ENCODE assay signal across 11 cellular contexts in genomic region chr2:71784734-71785549, GRCh38.
DNase-seq lines count a peak whose midpoint lies in the region; ATAC-seq and TF ChIP-seq lines count a peak whose summit lies in the region.
"Had no signal": no experiment of that assay in that cellular context is flagged by ENCODE, and none has a peak within 500 bp of the region (broad histone marks: within the 10 kb centered on the region; RNA-seq: fewer than 3 reads in every experiment).

No MANE protein-coding gene starts in this region.

- 81 to 90% methylated on average over 2 to 9 of the region's 9 CpGs for WGBS in endodermal cell (ENCODE audit: insufficient coverage in 1 of 2, insufficient read length in 1 of 2), 2 experiments
- WGBS in psoas muscle, 3 donors = 58 to 67% (median 59%) methylated on average over 9 of the region's 9 CpGs
- WGBS in right cardiac atrium = 90% methylated on average over 9 of the region's 9 CpGs

- intact Hi-C loops in PC-3 (cut with micrococcal nuclease) (loop anchor here (10.0 kb wide), 1 partner anchor 210 kb away; no protein-coding TSS in a partner anchor), psoas muscle (cut with DNase I) (loop anchor here in 1 of 2 donors (5.0 kb wide), 2 partner anchors 92 to 93 kb away; no protein-coding TSS in a partner anchor), right cardiac atrium (cut with DNase I) (no loop called here)
- intact Hi-C loops in activated T-helper 1 cell treated with anti-CD3 and anti-CD28 coated beads, Interleukin-12 subunit alpha, Interleukin-12 subunit beta, Interleukin-2, Interleukin-4 antibody, amounts not matched to agents 30 ng/mL and 10 ng/mL and 1 ng/mL, durations not matched to agents 14 hours and 24 hours and 36 hours (cut with micrococcal nuclease) = no loop called here

- peak; percentile 84 for ATAC-seq in PC-3
- peak; percentile 89 to 95 (median 91) for ATAC-seq in psoas muscle
- no peak for ATAC-seq in right cardiac atrium
- ATAC-seq: activated T-cell treated with anti-CD3 and anti-CD28 coated beads, Interleukin-2, amount 50 U/mL, for 4 hours had no signal

- no TSS peak for BruUV-seq in PC-3 (replicated peaks; lab: Mats Ljungman, UMichigan)

- H3K9me2 ChIP-seq in PC-3 (replicated peaks; ENCODE audit: low read length) = no peaks in the 10 kb centered on the region

- H3K4me3 ChIP-seq in PC-3 (ENCODE audit: low read length) (peak overlapping the region; percentile 18; the same call in 1 of the 2 replicates), endodermal cell (ENCODE audit: low read length) (no peak overlapping the region), psoas muscle (no peak overlapping the region), right cardiac atrium (ENCODE audit: low read length) (no peak overlapping the region)

- H3K9me3 Mint-ChIP-seq in endodermal cell = no peaks in the 10 kb centered on the region
- no peaks in the 10 kb centered on the region for H3K9me3 Mint-ChIP-seq in activated T-helper 1 cell treated with anti-CD3 and anti-CD28 coated beads, Interleukin-12 subunit alpha, Interleukin-12 subunit beta, Interleukin-2, Interleukin-4 antibody, amounts not matched to agents 30 ng/mL and 10 ng/mL and 1 ng/mL, durations not matched to agents 14 hours and 24 hours and 36 hours
- H3K9me3 Mint-ChIP-seq: activated T-cell treated with anti-CD3 and anti-CD28 coated beads, Interleukin-2, amount 50 U/mL, for 4 hours; T-helper 2 cell treated with Interferon-gamma antibody and Interleukin-4, amounts not matched to agents 5 μg/mL and 100 μg/mL, for 36 hours had no signal

- H3K27me3 Mint-ChIP-seq in endodermal cell (ENCODE audit: insufficient read depth) = no peaks in the 10 kb centered on the region
- H3K27me3 Mint-ChIP-seq in activated T-helper 1 cell treated with anti-CD3 and anti-CD28 coated beads, Interleukin-12 subunit alpha, Interleukin-12 subunit beta, Interleukin-2, Interleukin-4 antibody, amounts not matched to agents 30 ng/mL and 10 ng/mL and 1 ng/mL, durations not matched to agents 14 hours and 24 hours and 36 hours (ENCODE audit: insufficient read depth) = peaks cover 3% of the 10 kb centered on the region

- H3K4me3 Mint-ChIP-seq in endodermal cell = no peak overlapping the region
- no peak overlapping the region for H3K4me3 Mint-ChIP-seq in activated T-helper 1 cell treated with anti-CD3 and anti-CD28 coated beads, Interleukin-12 subunit alpha, Interleukin-12 subunit beta, Interleukin-2, Interleukin-4 antibody, amounts not matched to agents 30 ng/mL and 10 ng/mL and 1 ng/mL, durations not matched to agents 14 hours and 24 hours and 36 hours
- H3K4me3 Mint-ChIP-seq: activated T-cell treated with anti-CD3 and anti-CD28 coated beads, Interleukin-2, amount 50 U/mL, for 4 hours; T-helper 2 cell treated with Interferon-gamma antibody and Interleukin-4, amounts not matched to agents 5 μg/mL and 100 μg/mL, for 36 hours had no signal

- DNase-seq in GM10248 (ENCODE audit: extremely low spot score) (peak; percentile 6), PC-3 (peak; percentile 95), endodermal cell (peak; percentile 56), psoas muscle (no peak), NCI-H82 (lab: John Stamatoyannopoulos, UW) (no peak), UCSD-AML1 (lab: John Stamatoyannopoulos, UW; ENCODE audit: unreplicated experiment) (no peak), right cardiac atrium (no peak)
- DNase-seq in activated T-helper 1 cell treated with anti-CD3 and anti-CD28 coated beads, Interleukin-12 subunit alpha, Interleukin-12 subunit beta, Interleukin-2, Interleukin-4 antibody, amounts not matched to agents 30 ng/mL and 10 ng/mL and 1 ng/mL, durations not matched to agents 14 hours and 24 hours and 36 hours (ENCODE audit: low spot score) = no peak
- DNase-seq: activated T-cell treated with anti-CD3 and anti-CD28 coated beads, Interleukin-2, amount 50 U/mL, for 4 hours; NCI-H524 treated with DMSO at 0.1 percent for 48 hours had no signal

- no peaks in the 10 kb centered on the region for H4K20me1 ChIP-seq in PC-3 (ENCODE audit: low read length)

- CTCF ChIA-PET in GM10248 (lab: Yijun Ruan, JAX) (interaction anchor here (1.8 kb wide), 1 partner anchor 12 kb away, joined by 6 read pairs; no protein-coding TSS in a partner anchor), PC-3 (lab: Charles Lee) (interaction anchor here (0.5 to 1.1 kb wide), 2 partner anchors 13 to 68 kb away, joined by 3 to 5 read pairs; no protein-coding TSS in a partner anchor)

- H3K36me3 Mint-ChIP-seq in endodermal cell (ENCODE audit: low read depth) = no peaks in the 10 kb centered on the region
- H3K36me3 Mint-ChIP-seq in activated T-helper 1 cell treated with anti-CD3 and anti-CD28 coated beads, Interleukin-12 subunit alpha, Interleukin-12 subunit beta, Interleukin-2, Interleukin-4 antibody, amounts not matched to agents 30 ng/mL and 10 ng/mL and 1 ng/mL, durations not matched to agents 14 hours and 24 hours and 36 hours (ENCODE audit: low read depth) = no peaks in the 10 kb centered on the region

- no peak for TF ChIP-seq CTCF in GM10248 (IDR thresholded peaks at IDR 0.05; ENCODE audit: control extremely low read depth, extremely low read depth, low read depth, missing control alignments)
- peak; percentile 45; the same call in 1 of the 2 replicates for TF ChIP-seq CTCF in PC-3 (conservative IDR thresholded peaks at IDR 0.05; ENCODE audit: low read depth, low read length)
- TF ChIP-seq CTCF in endodermal cell (conservative IDR thresholded peaks at IDR 0.05) = no peak
- TF ChIP-seq CTCF in psoas muscle (IDR thresholded peaks at IDR 0.05) = peak; percentile 12

- H3K27me3 ChIP-seq in PC-3 (ENCODE audit: low read length) (no peaks in the 10 kb centered on the region), endodermal cell (ENCODE audit: control insufficient read depth, insufficient read depth, low read length, poor library complexity, severe bottlenecking) (no peaks in the 10 kb centered on the region), psoas muscle (ENCODE audit: insufficient read depth in 3 of 3, low read length in 2 of 3) (no peaks in the 10 kb centered on the region), right cardiac atrium (ENCODE audit: control insufficient read depth, insufficient read depth) (no peaks in the 10 kb centered on the region)

- H3F3A ChIP-seq in PC-3 (ENCODE audit: low read length, unreplicated experiment) = peaks cover 8% of the 10 kb centered on the region

- 0 out of 2 replicates have a peak overlapping the region, but pooled peaks have one; percentile 36 for H2AFZ ChIP-seq in PC-3 (ENCODE audit: low read length)

- H3K4me1 ChIP-seq in PC-3 (ENCODE audit: insufficient read depth, low read length) (peaks cover 44% of the 10 kb centered on the region), endodermal cell (ENCODE audit: control insufficient read depth, insufficient read depth, low read length) (no peaks in the 10 kb centered on the region), psoas muscle (peaks cover 16% of the 10 kb centered on the region), right cardiac atrium (ENCODE audit: control insufficient read depth, insufficient read depth, low read length) (no peaks in the 10 kb centered on the region)

- H3K9ac ChIP-seq in PC-3 (ENCODE audit: low read length) = no peak overlapping the region
- no peak overlapping the region for H3K9ac ChIP-seq in endodermal cell (ENCODE audit: extremely low read depth, low read length, poor library complexity, severe bottlenecking)

- H3K27ac ChIP-seq in PC-3 (ENCODE audit: low read length) = peak overlapping the region; percentile 79
- no peak overlapping the region for H3K27ac ChIP-seq in endodermal cell (ENCODE audit: low read depth, low read length)
- peak overlapping the region; percentile 70 for H3K27ac ChIP-seq in psoas muscle
- no peak overlapping the region for H3K27ac ChIP-seq in right cardiac atrium (ENCODE audit: low read length)

- peak overlapping the region; percentile 70 for H3K4me2 ChIP-seq in PC-3 (ENCODE audit: low read length)

- H3K27ac Mint-ChIP-seq in endodermal cell = no peak overlapping the region
- H3K27ac Mint-ChIP-seq in activated T-helper 1 cell treated with anti-CD3 and anti-CD28 coated beads, Interleukin-12 subunit alpha, Interleukin-12 subunit beta, Interleukin-2, Interleukin-4 antibody, amounts not matched to agents 30 ng/mL and 10 ng/mL and 1 ng/mL, durations not matched to agents 14 hours and 24 hours and 36 hours = no peak overlapping the region
- H3K27ac Mint-ChIP-seq: T-helper 2 cell treated with Interferon-gamma antibody and Interleukin-4, amounts not matched to agents 5 μg/mL and 100 μg/mL, for 36 hours had no signal

- H3K9me3 ChIP-seq in PC-3 (ENCODE audit: low read length) (no peaks in the 10 kb centered on the region), endodermal cell (ENCODE audit: control insufficient read depth, low read length) (no peaks in the 10 kb centered on the region), psoas muscle (no peaks in the 10 kb centered on the region), right cardiac atrium (ENCODE audit: control insufficient read depth, low read length) (no peaks in the 10 kb centered on the region)

- POLR2A ChIA-PET in GM10248 (lab: Yijun Ruan, JAX) = no interaction called here
- POLR2A ChIA-PET in PC-3 (lab: Charles Lee; ENCODE audit: unreplicated experiment) = interaction anchor here (0.6 kb wide), 1 partner anchor 13 kb away, joined by 7 read pairs; no protein-coding TSS in a partner anchor

- H3K4me1 Mint-ChIP-seq in endodermal cell = no peaks in the 10 kb centered on the region
- no peaks in the 10 kb centered on the region for H3K4me1 Mint-ChIP-seq in activated T-helper 1 cell treated with anti-CD3 and anti-CD28 coated beads, Interleukin-12 subunit alpha, Interleukin-12 subunit beta, Interleukin-2, Interleukin-4 antibody, amounts not matched to agents 30 ng/mL and 10 ng/mL and 1 ng/mL, durations not matched to agents 14 hours and 24 hours and 36 hours (ENCODE audit: low read depth)

- no peaks in the 10 kb centered on the region for H3K79me2 ChIP-seq in PC-3 (ENCODE audit: low read length)

- H3K36me3 ChIP-seq in PC-3 (ENCODE audit: low read depth, low read length) = no peaks in the 10 kb centered on the region
- no peaks in the 10 kb centered on the region for H3K36me3 ChIP-seq in endodermal cell (ENCODE audit: control insufficient read depth, insufficient read depth, low read length)
- no peaks in the 10 kb centered on the region for H3K36me3 ChIP-seq in psoas muscle (ENCODE audit: insufficient read depth in 1 of 2, low read depth in 1 of 2)

Comparison
In these comparisons a context has a peak if more than half of its experiments do, and no peak if none do; other contexts are left out.
1. DNase-seq: peak in GM10248 (single experiment), PC-3 (single experiment) and endodermal cell (single experiment); none in psoas muscle (0 of 2), NCI-H82 (single experiment), UCSD-AML1 (single experiment), activated T-helper 1 cell treated with anti-CD3 and anti-CD28 coated beads, Interleukin-12 subunit alpha, Interleukin-12 subunit beta, Interleukin-2, Interleukin-4 antibody, amounts not matched to agents 30 ng/mL and 10 ng/mL and 1 ng/mL, durations not matched to agents 14 hours and 24 hours and 36 hours (single experiment) and right cardiac atrium (0 of 3).
2. CTCF ChIP-seq: peak in PC-3 (single experiment) and psoas muscle (single experiment); none in GM10248 (single experiment) and endodermal cell (single experiment).
3. ATAC-seq: peak in PC-3 (single experiment) and psoas muscle (4 of 4); none in right cardiac atrium (0 of 2).
4. H3K27ac ChIP-seq: peak in PC-3 (single experiment) and psoas muscle (single experiment); none in endodermal cell (single experiment) and right cardiac atrium (single experiment).